In the genomic region with DNA sequence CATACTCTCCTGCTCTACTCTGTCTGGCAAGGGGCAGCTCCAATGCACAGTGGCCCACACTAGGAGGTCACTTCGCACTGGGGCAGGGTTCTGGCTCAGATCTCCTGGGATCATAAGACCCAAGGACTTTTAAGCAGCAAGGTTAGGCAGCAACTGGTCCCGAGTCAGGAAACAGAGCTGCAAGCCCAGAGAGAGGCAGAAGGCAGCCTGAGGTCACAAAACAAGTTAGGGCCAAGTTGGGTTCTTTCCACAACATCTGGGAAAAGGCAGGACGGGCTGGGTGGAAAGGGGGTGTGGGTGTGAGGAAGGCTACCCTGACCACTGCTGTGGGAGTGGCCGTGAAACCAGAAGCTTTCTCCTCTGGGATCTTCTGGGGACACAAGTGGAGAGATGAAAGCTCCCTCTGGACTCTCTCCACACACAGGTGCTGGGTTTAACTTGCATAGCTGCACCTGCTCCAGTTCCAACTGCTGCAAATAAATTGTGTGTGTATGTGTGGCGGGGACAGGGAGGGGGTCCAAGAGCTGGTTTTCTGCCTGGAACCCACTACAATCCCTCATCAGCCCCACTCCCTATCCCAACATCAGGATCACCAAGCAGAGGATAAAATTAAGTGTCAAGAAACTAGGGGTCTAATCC, we compare ENCODE assay signal across 2 cellular contexts.
TF ChIP-seq lines count a peak whose summit lies in the region.

No MANE protein-coding gene starts in this region.

TF ChIP-seq in SK-N-SH, 30 proteins besides CTCF, POLR2A, EP300 and RAD21 (continued from another document):
- TF ChIP-seq, protein P1, sequence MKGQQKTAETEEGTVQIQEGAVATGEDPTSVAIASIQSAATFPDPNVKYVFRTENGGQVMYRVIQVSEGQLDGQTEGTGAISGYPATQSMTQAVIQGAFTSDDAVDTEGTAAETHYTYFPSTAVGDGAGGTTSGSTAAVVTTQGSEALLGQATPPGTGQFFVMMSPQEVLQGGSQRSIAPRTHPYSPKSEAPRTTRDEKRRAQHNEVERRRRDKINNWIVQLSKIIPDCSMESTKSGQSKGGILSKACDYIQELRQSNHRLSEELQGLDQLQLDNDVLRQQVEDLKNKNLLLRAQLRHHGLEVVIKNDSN (IDR thresholded peaks at IDR 0.05; ENCODE audit: borderline replicate concordance, low read depth): no peak
- TF ChIP-seq JUND (IDR thresholded peaks at IDR 0.05): no peak
- no peak for TF ChIP-seq TAF1 (IDR thresholded peaks at IDR 0.05; ENCODE audit: borderline replicate concordance, low read depth, low read length)
- TF ChIP-seq, protein P2, sequence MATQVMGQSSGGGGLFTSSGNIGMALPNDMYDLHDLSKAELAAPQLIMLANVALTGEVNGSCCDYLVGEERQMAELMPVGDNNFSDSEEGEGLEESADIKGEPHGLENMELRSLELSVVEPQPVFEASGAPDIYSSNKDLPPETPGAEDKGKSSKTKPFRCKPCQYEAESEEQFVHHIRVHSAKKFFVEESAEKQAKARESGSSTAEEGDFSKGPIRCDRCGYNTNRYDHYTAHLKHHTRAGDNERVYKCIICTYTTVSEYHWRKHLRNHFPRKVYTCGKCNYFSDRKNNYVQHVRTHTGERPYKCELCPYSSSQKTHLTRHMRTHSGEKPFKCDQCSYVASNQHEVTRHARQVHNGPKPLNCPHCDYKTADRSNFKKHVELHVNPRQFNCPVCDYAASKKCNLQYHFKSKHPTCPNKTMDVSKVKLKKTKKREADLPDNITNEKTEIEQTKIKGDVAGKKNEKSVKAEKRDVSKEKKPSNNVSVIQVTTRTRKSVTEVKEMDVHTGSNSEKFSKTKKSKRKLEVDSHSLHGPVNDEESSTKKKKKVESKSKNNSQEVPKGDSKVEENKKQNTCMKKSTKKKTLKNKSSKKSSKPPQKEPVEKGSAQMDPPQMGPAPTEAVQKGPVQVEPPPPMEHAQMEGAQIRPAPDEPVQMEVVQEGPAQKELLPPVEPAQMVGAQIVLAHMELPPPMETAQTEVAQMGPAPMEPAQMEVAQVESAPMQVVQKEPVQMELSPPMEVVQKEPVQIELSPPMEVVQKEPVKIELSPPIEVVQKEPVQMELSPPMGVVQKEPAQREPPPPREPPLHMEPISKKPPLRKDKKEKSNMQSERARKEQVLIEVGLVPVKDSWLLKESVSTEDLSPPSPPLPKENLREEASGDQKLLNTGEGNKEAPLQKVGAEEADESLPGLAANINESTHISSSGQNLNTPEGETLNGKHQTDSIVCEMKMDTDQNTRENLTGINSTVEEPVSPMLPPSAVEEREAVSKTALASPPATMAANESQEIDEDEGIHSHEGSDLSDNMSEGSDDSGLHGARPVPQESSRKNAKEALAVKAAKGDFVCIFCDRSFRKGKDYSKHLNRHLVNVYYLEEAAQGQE (IDR thresholded peaks at IDR 0.05; ENCODE audit: low read depth, low read length): no peak
- TF ChIP-seq TCF12 (IDR thresholded peaks at IDR 0.05): no peak
- no peak for TF ChIP-seq ELF1 (IDR thresholded peaks at IDR 0.05)
- no peak for TF ChIP-seq SMC3 (IDR thresholded peaks at IDR 0.05; ENCODE audit: low read depth, low read length)
- TF ChIP-seq, protein P3, sequence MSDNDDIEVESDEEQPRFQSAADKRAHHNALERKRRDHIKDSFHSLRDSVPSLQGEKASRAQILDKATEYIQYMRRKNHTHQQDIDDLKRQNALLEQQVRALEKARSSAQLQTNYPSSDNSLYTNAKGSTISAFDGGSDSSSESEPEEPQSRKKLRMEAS (IDR thresholded peaks at IDR 0.05; ENCODE audit: low read depth): no peak

TF ChIP-seq in SK-N-SH treated with all-trans-retinoic acid at 6 μM for 48 hours, 23 proteins besides CTCF, POLR2A, EP300 and RAD21:
- TF ChIP-seq POU6F1 (CRISPR knock-in tag; IDR thresholded peaks at IDR 0.05; ENCODE audit: borderline replicate concordance, low read depth): no peak
- TF ChIP-seq ESRRG (CRISPR knock-in tag; IDR thresholded peaks at IDR 0.05): no peak
- no peak for TF ChIP-seq SNAI2 (CRISPR knock-in tag; IDR thresholded peaks at IDR 0.05)
- no peak for TF ChIP-seq CSRNP3 (CRISPR knock-in tag; IDR thresholded peaks at IDR 0.05)
- TF ChIP-seq RARB (CRISPR knock-in tag; IDR thresholded peaks at IDR 0.05): no peak
- no peak for TF ChIP-seq ZNF70 (CRISPR knock-in tag; IDR thresholded peaks at IDR 0.05)
- TF ChIP-seq ZFP3 (CRISPR knock-in tag; IDR thresholded peaks at IDR 0.05): no peak
- no peak for TF ChIP-seq ISL1 (CRISPR knock-in tag; IDR thresholded peaks at IDR 0.05)
- no peak for TF ChIP-seq TSHZ2 (CRISPR knock-in tag; IDR thresholded peaks at IDR 0.05)
- no peak for TF ChIP-seq ZNF565 (CRISPR knock-in tag; conservative IDR thresholded peaks at IDR 0.05; ENCODE audit: low read depth)
- TF ChIP-seq TOX (CRISPR knock-in tag; IDR thresholded peaks at IDR 0.05; ENCODE audit: borderline replicate concordance): no peak
- no peak for TF ChIP-seq ARNTL (CRISPR knock-in tag; IDR thresholded peaks at IDR 0.05; ENCODE audit: borderline replicate concordance, low read depth)
- no peak for TF ChIP-seq ZNF8 (CRISPR knock-in tag; IDR thresholded peaks at IDR 0.05)
- TF ChIP-seq CREB5 (CRISPR knock-in tag; IDR thresholded peaks at IDR 0.05; ENCODE audit: low read depth): no peak
- no peak for TF ChIP-seq ZFP30 (CRISPR knock-in tag; IDR thresholded peaks at IDR 0.05)
- TF ChIP-seq CSDC2 (CRISPR knock-in tag; IDR thresholded peaks at IDR 0.05): no peak
- TF ChIP-seq OSR1 (CRISPR knock-in tag; IDR thresholded peaks at IDR 0.05): no peak
- no peak for TF ChIP-seq GLIS3 (CRISPR knock-in tag; IDR thresholded peaks at IDR 0.05)
- TF ChIP-seq PATZ1 (CRISPR knock-in tag; IDR thresholded peaks at IDR 0.05; ENCODE audit: borderline replicate concordance): no peak
TF ChIP-seq in SK-N-SH treated with all-trans-retinoic acid at 6 μM for 48 hours: peak in this region for 0.
